Comparison of ENCODE assay signal across 16 cellular contexts in the genomic region with DNA sequence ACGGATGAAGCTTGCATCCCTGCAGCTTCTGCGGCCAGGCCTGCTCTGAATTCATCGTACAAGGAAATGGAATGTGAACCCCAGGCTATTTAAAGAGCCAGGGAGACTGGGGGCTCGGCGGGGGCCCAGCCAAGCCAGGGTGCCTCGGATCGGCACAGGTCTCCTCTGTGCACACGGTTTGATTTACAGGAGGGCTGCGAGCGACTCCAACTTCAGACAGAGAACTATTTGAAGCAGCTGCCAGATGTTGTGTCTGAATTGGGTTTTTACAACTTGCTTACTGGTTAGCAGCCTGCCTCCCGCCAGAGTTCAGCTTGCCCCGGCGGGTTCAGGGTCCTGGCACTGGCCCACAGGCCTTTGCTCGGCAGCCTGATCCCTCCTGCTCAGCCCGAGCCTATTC.
DNase-seq lines count a peak whose midpoint lies in the region; ATAC-seq and TF ChIP-seq lines count a peak whose summit lies in the region.
"Had no signal": no experiment of that assay in that cellular context is flagged by ENCODE, and none has a peak within 500 bp of the region (broad histone marks: within the 10 kb centered on the region; RNA-seq: fewer than 3 reads in every experiment).

No MANE protein-coding gene starts in this region.

- no peaks in the 10 kb centered on the region for H3K79me2 ChIP-seq in GM23248 (ENCODE audit: insufficient read depth)
- no peaks in the 10 kb centered on the region for H3K79me2 ChIP-seq in MM.1S (ENCODE audit: low read length)

- H3K4me3 ChIP-seq in ascending aorta (peak overlapping the region in 1 of 2 donors; percentile 41), thoracic aorta (peak overlapping the region; percentile 51), GM23248 (no peak overlapping the region), MM.1S (ENCODE audit: low read length) (no peak overlapping the region)
- H3K4me3 ChIP-seq: cardiac muscle cell, HAP-1 had no signal

- no peaks in the 10 kb centered on the region for H3K27me3 Mint-ChIP-seq in nephron progenitor cell (ENCODE audit: low read depth, poor library complexity)
- H3K27me3 Mint-ChIP-seq: T-helper 17 cell had no signal

- H3K27ac ChIP-seq in ascending aorta (peak overlapping the region; percentile 89 to 96), thoracic aorta (peak overlapping the region; percentile 93 to 96), GM23248 (no peak overlapping the region), MM.1S (ENCODE audit: low read length) (no peak overlapping the region)
- H3K27ac ChIP-seq: C4-2B, cardiac muscle cell had no signal

- H3K9ac ChIP-seq in GM23248 (no peak overlapping the region), MM.1S (ENCODE audit: low read length) (no peak overlapping the region)

- H3K4me1 Mint-ChIP-seq in nephron progenitor cell, result peaks cover 72% of the 10 kb centered on the region
- H3K4me1 Mint-ChIP-seq: activated CD4-positive, alpha-beta T cell treated with anti-CD3 and anti-CD28 coated beads, Interleukin-2, amount 10 ng/mL, durations not matched to agents 24 days and 14 days had no signal

- H3K27me3 ChIP-seq in ascending aorta (no peaks in the 10 kb centered on the region), thoracic aorta (replicated peaks; ENCODE audit: insufficient read depth) (no peaks in the 10 kb centered on the region), GM23248 (replicated peaks; ENCODE audit: insufficient read depth) (no peaks in the 10 kb centered on the region), MM.1S (replicated peaks; ENCODE audit: insufficient read depth, low read length) (peaks cover 5% of the 10 kb centered on the region; the same call in 1 of the 2 replicates)
- H3K27me3 ChIP-seq: cardiac muscle cell had no signal

- H3K4me3 Mint-ChIP-seq in nephron progenitor cell, result peak overlapping the region; percentile 36
- H3K4me3 Mint-ChIP-seq: activated CD4-positive, alpha-beta T cell treated with anti-CD3 and anti-CD28 coated beads, Interleukin-2, amount 10 ng/mL, durations not matched to agents 24 days and 14 days; T-helper 17 cell had no signal

- H3K9me2 ChIP-seq in GM23248 (ENCODE audit: insufficient read depth), result no peaks in the 10 kb centered on the region
- H3K9me2 ChIP-seq in MM.1S (replicated peaks; ENCODE audit: insufficient read depth, low read length), result no peaks in the 10 kb centered on the region

- ATAC-seq in Right ventricle myocardium superior (ENCODE audit: poor library complexity), result peak; percentile 52
- no peak for ATAC-seq in thoracic aorta (ENCODE audit: insufficient number of reproducible peaks, low FRiP score, low read depth)
- no peak for ATAC-seq in HG03432 (IDR thresholded peaks at IDR 0.05; ENCODE audit: unreplicated experiment)
- ATAC-seq: T-helper 17 cell had no signal

- H3F3A ChIP-seq in GM23248 (ENCODE audit: insufficient read depth) (no peaks in the 10 kb centered on the region), MM.1S (ENCODE audit: insufficient read depth, low read length) (no peaks in the 10 kb centered on the region)

- no peaks in the 10 kb centered on the region for H4K20me1 ChIP-seq in GM23248 (ENCODE audit: insufficient read depth)
- H4K20me1 ChIP-seq in MM.1S (ENCODE audit: insufficient read depth, low read length), result no peaks in the 10 kb centered on the region

- in situ Hi-C loops in GM23248 (cut with MboI), result no loop called here

- H3K9me3 ChIP-seq in ascending aorta, result no peaks in the 10 kb centered on the region
- no peaks in the 10 kb centered on the region for H3K9me3 ChIP-seq in thoracic aorta
- no peaks in the 10 kb centered on the region for H3K9me3 ChIP-seq in GM23248 (ENCODE audit: low read depth)
- H3K9me3 ChIP-seq in MM.1S (replicated peaks; ENCODE audit: insufficient read depth, low read length), result no peaks in the 10 kb centered on the region
- H3K9me3 ChIP-seq: HAP-1 had no signal

- H3K4me2 ChIP-seq in GM23248 (ENCODE audit: unreplicated experiment) (no peak overlapping the region), MM.1S (ENCODE audit: low read depth, low read length) (no peak overlapping the region)

- H3K9me3 Mint-ChIP-seq in nephron progenitor cell, result no peaks in the 10 kb centered on the region
- H3K9me3 Mint-ChIP-seq: activated CD4-positive, alpha-beta T cell treated with anti-CD3 and anti-CD28 coated beads, Interleukin-2, amount 10 ng/mL, durations not matched to agents 24 days and 14 days had no signal

- no peak for TF ChIP-seq CTCF in ascending aorta (IDR thresholded peaks at IDR 0.05)
- no peak for TF ChIP-seq CTCF in nephron progenitor cell (IDR thresholded peaks at IDR 0.05)
- no peak for TF ChIP-seq CTCF in thoracic aorta (IDR thresholded peaks at IDR 0.05)
- TF ChIP-seq CTCF in MM.1S (IDR thresholded peaks at IDR 0.05; ENCODE audit: low read length), result no peak

- H2AFZ ChIP-seq in GM23248, result no peak overlapping the region
- no peak overlapping the region for H2AFZ ChIP-seq in MM.1S (ENCODE audit: low read length)

- H3K4me1 ChIP-seq in ascending aorta, result peaks cover 55 to 74% of the 10 kb centered on the region in 2 donors
- peaks cover 62 to 82% of the 10 kb centered on the region in 2 donors for H3K4me1 ChIP-seq in thoracic aorta (ENCODE audit: control insufficient read depth in 1 of 2, low read depth in 2 of 2)
- H3K4me1 ChIP-seq in GM23248 (ENCODE audit: insufficient read depth), result no peaks in the 10 kb centered on the region
- H3K4me1 ChIP-seq in MM.1S (ENCODE audit: low read length), result no peaks in the 10 kb centered on the region

- DNase-seq in ascending aorta (ENCODE audit: low spot score in 2 of 2), result peak in 1 of 2 donors; percentile 76
- peak; percentile 80 for DNase-seq in Right ventricle myocardium superior
- DNase-seq in nephron progenitor cell, result no peak
- DNase-seq in thoracic aorta (ENCODE audit: low spot score), result peak; percentile 17
- DNase-seq in NOMO-1 treated with DMSO at 0.1 percent for 48 hours (lab: John Stamatoyannopoulos, UW; ENCODE audit: unreplicated experiment), result no peak
- DNase-seq in GM23248, result no peak
- DNase-seq in MM.1S, result no peak
- DNase-seq: activated CD4-positive, alpha-beta T cell treated with anti-CD3 and anti-CD28 coated beads, Interleukin-2, amount 10 ng/mL, durations not matched to agents 24 days and 14 days; activated effector memory CD4-positive, alpha-beta T cell treated with anti-CD3 and anti-CD28 coated beads, Interleukin-2, amount 50 U/mL, for 16 hours; GDM1; NCI-H1048; T-helper 17 cell had no signal

- intact Hi-C loops in ascending aorta (cut with DNase I) (loop anchor here (1.0 to 2.0 kb wide), 6 partner anchors 26 to 143 kb away; no protein-coding TSS in a partner anchor), Right ventricle myocardium superior (cut with DNase I) (no loop called here)

- no peaks in the 10 kb centered on the region for H3K36me3 ChIP-seq in ascending aorta
- H3K36me3 ChIP-seq in thoracic aorta, result no peaks in the 10 kb centered on the region
- no peaks in the 10 kb centered on the region for H3K36me3 ChIP-seq in GM23248 (ENCODE audit: low read depth)
- no peaks in the 10 kb centered on the region for H3K36me3 ChIP-seq in MM.1S (replicated peaks; ENCODE audit: insufficient read depth, low read length)
- H3K36me3 ChIP-seq: cardiac muscle cell, HAP-1 had no signal

- no peaks in the 10 kb centered on the region for H3K36me3 Mint-ChIP-seq in nephron progenitor cell (ENCODE audit: low read depth)

- WGBS in GM23248 (ENCODE audit: low coverage in 1 of 2, low lambda C conversion rate in 2 of 2, missing lambda C conversion rate in 2 of 2), 2 experiments, result 87 to 89% methylated on average over 15 of the region's 15 CpGs

- peak overlapping the region; percentile 96 for H3K27ac Mint-ChIP-seq in nephron progenitor cell
- H3K27ac Mint-ChIP-seq: activated CD4-positive, alpha-beta T cell treated with anti-CD3 and anti-CD28 coated beads, Interleukin-2, amount 10 ng/mL, durations not matched to agents 24 days and 14 days; T-helper 17 cell had no signal

Comparison
In these comparisons a context has a peak if more than half of its experiments do, and no peak if none do; other contexts are left out.
1. DNase-seq: peak in Right ventricle myocardium superior (single experiment) and thoracic aorta (single experiment); none in nephron progenitor cell (single experiment), NOMO-1 treated with DMSO at 0.1 percent for 48 hours (single experiment), GM23248 (single experiment) and MM.1S (single experiment).
2. H3K27ac ChIP-seq: peak in ascending aorta (2 of 2) and thoracic aorta (2 of 2); none in GM23248 (single experiment) and MM.1S (single experiment).